Comparison of ENCODE assay signal across 17 cellular contexts in genomic region chr17:14903810-14904209, GRCh38.
DNase-seq lines count a peak whose midpoint lies in the region; ATAC-seq and TF ChIP-seq lines count a peak whose summit lies in the region.
"Had no signal": no experiment of that assay in that cellular context is flagged by ENCODE, and none has a peak within 500 bp of the region (broad histone marks: within the 10 kb centered on the region; RNA-seq: fewer than 3 reads in every experiment).

No MANE protein-coding gene starts in this region.

- H3K36me3 ChIP-seq in MG63 (no peaks in the 10 kb centered on the region), heart right ventricle (no peaks in the 10 kb centered on the region)

- 29 to 33% methylated on average over 1 of the region's 1 CpG for WGBS in heart right ventricle, 2 donors

- TF ChIP-seq CTCF in fibroblast of the aortic adventitia (IDR thresholded peaks at IDR 0.05; ENCODE audit: insufficient read depth, low read length) (no peak), heart right ventricle (IDR thresholded peaks at IDR 0.05) (no peak)

- H3K27ac ChIP-seq in heart right ventricle = no peak overlapping the region
- H3K27ac ChIP-seq: 22Rv1 had no signal

- ATAC-seq in HG02763 (IDR thresholded peaks at IDR 0.05; ENCODE audit: unreplicated experiment) (no peak), heart right ventricle (no peak)

- H3K4me1 ChIP-seq in heart right ventricle = no peaks in the 10 kb centered on the region

- DNase-seq in A172 (ENCODE audit: low spot score) (peak; percentile 39), GM03348 (ENCODE audit: low spot score) (peak; percentile 4), MG63 (peak; percentile 8), fibroblast of the aortic adventitia (ENCODE audit: low read depth) (peak; percentile 16), DMS153 (lab: John Stamatoyannopoulos, UW) (no peak), heart right ventricle (no peak)
- DNase-seq in activated CD8-positive, alpha-beta memory T cell treated with anti-CD3 and anti-CD28 coated beads, Interleukin-2, amount 50 U/mL, for 4 hours = no peak
- DNase-seq: C1 segment of cervical spinal cord, NCI-H1417 treated with DMSO at 0.1 percent for 48 hours, NCI-H2029, NCI-H2171 treated with DMSO at 0.1 percent for 48 hours, NCI-H446 treated with DMSO at 0.1 percent for 48 hours, NCI-H748 treated with DMSO at 0.1 percent for 48 hours, RPMI8226, SIG-M5 had no signal

- intact Hi-C loops in heart right ventricle (cut with DNase I) = no loop called here

- H3K4me3 ChIP-seq in MG63 (no peak overlapping the region), fibroblast of the aortic adventitia (ENCODE audit: low read depth, low read length) (no peak overlapping the region), heart right ventricle (no peak overlapping the region)

- no peaks in the 10 kb centered on the region for H3K9me3 ChIP-seq in MG63
- H3K9me3 ChIP-seq in heart right ventricle = peaks cover 0 to 11% (median 0%) of the 10 kb centered on the region in 11 donors

- H3K27me3 ChIP-seq in MG63 (no peaks in the 10 kb centered on the region), heart right ventricle (no peaks in the 10 kb centered on the region)

Comparison
In these comparisons a context has a peak if more than half of its experiments do, and no peak if none do; other contexts are left out.
1. DNase-seq: peak in A172 (single experiment), GM03348 (single experiment), MG63 (single experiment) and fibroblast of the aortic adventitia (single experiment); none in DMS153 (single experiment), activated CD8-positive, alpha-beta memory T cell treated with anti-CD3 and anti-CD28 coated beads, Interleukin-2, amount 50 U/mL, for 4 hours (single experiment) and heart right ventricle (0 of 2).